ENCODE assay signal across 30 cellular contexts in genomic region chr1:85379203-85380136, GRCh38.
DNase-seq lines count a peak whose midpoint lies in the region; ATAC-seq and TF ChIP-seq lines count a peak whose summit lies in the region.
"Had no signal": no experiment of that assay in that cellular context is flagged by ENCODE, and none has a peak within 500 bp of the region (broad histone marks: within the 10 kb centered on the region; RNA-seq: fewer than 3 reads in every experiment).

No MANE protein-coding gene starts in this region.

- H3K27me3 ChIP-seq in adipocyte (replicated peaks; ENCODE audit: control insufficient read depth, insufficient read depth, low read length): no peaks in the 10 kb centered on the region
- no peaks in the 10 kb centered on the region for H3K27me3 ChIP-seq in heart left ventricle
- H3K27me3 ChIP-seq: colonic mucosa, Peyer's patch, SJSA1 had no signal

- CTCF ChIA-PET in Calu3 (lab: Charles Lee): interaction anchor here (1.0 kb wide), 1 partner anchor 123 kb away, joined by 4 read pairs; no protein-coding TSS in a partner anchor

- TF ChIP-seq CTCF in Calu3 (IDR thresholded peaks at IDR 0.05; ENCODE audit: unreplicated experiment): no peak
- no peak for TF ChIP-seq CTCF in heart left ventricle (IDR thresholded peaks at IDR 0.05)
- TF ChIP-seq CTCF in mesothelial cell of epicardium (IDR thresholded peaks at IDR 0.05; ENCODE audit: unreplicated experiment): no peak

- H3K36me3 ChIP-seq in adipocyte (ENCODE audit: control insufficient read depth, insufficient read depth, low read length, severe bottlenecking) (peaks cover 6% of the 10 kb centered on the region), heart left ventricle (no peaks in the 10 kb centered on the region)
- H3K36me3 ChIP-seq: colonic mucosa, Peyer's patch had no signal

- no peak overlapping the region for H3K4me3 ChIP-seq in adipocyte (ENCODE audit: low read length)
- H3K4me3 ChIP-seq in heart left ventricle: no peak overlapping the region
- H3K4me3 ChIP-seq: A549, colonic mucosa, Peyer's patch, SJSA1 had no signal

- 83 to 87% (median 85%) methylated on average over 4 of the region's 4 CpGs for WGBS in heart left ventricle, 4 donors

- H3K9me3 ChIP-seq in adipocyte (ENCODE audit: control insufficient read depth, low read length) (peaks cover 11% of the 10 kb centered on the region), heart left ventricle (peaks cover 0 to 21% (median 8%) of the 10 kb centered on the region in 12 donors)
- H3K9me3 ChIP-seq: colonic mucosa had no signal

- H3K27ac ChIP-seq in heart left ventricle: peak overlapping the region in 1 of 12 donors; percentile 22
- H3K27ac ChIP-seq: A549, colonic mucosa, Peyer's patch, SJSA1 had no signal

- TF ChIP-seq POLR2A in heart left ventricle (IDR thresholded peaks at IDR 0.05): no peak

- H3K4me3 Mint-ChIP-seq in Calu3 (ENCODE audit: low read depth, unreplicated experiment): no peak overlapping the region
- no peak overlapping the region for H3K4me3 Mint-ChIP-seq in mesothelial cell of epicardium
- H3K4me3 Mint-ChIP-seq: B cell; CD8-positive, alpha-beta memory T cell; effector memory CD8-positive, alpha-beta T cell; immature natural killer cell; natural killer cell treated with Interleukin-12 subunit alpha and Interleukin-12 subunit beta and Interleukin-15 and Interleukin-18, amount 100 ng/mL, for 72 hours; WTC11 had no signal

- no peak for DNase-seq in Calu3
- DNase-seq in adipocyte (ENCODE audit: low read depth): peak; percentile 38
- no peak for DNase-seq in heart left ventricle
- no peak for DNase-seq in mesothelial cell of epicardium (ENCODE audit: low spot score in 2 of 2, unreplicated experiment in 2 of 2)
- DNase-seq in stimulated activated CD4-positive, alpha-beta T cell treated with anti-CD3 and anti-CD28 coated beads, Interleukin-1b, Interleukin-23, amount 100 ng/mL, for 48 hours: no peak
- DNase-seq in KG1 (lab: John Stamatoyannopoulos, UW): no peak
- DNase-seq: activated CD4-positive, alpha-beta T cell treated with anti-CD3 and anti-CD28 coated beads, Interleukin-2, amount 50 U/mL, for 1 hour; activated naive CD4-positive, alpha-beta T cell; activated T-cell treated with anti-CD3 and anti-CD28 coated beads, Interleukin-2, amount 50 U/mL, for 48 hours; CD8-positive, alpha-beta memory T cell; colonic mucosa; DMS53; effector memory CD8-positive, alpha-beta T cell; erythroblast; foreskin melanocyte; HCEC 1CT; hypothalamus; immature natural killer cell; NCI-H524; Peyer's patch; retina; stimulated activated CD4-positive, alpha-beta T cell treated with anti-CD3 and anti-CD28 coated beads, Interleukin-4, amount 100 ng/mL, for 1 hour; trophoblast cell had no signal

- intact Hi-C loops in Calu3 (cut with micrococcal nuclease; ENCODE audit: unreplicated experiment) (no loop called here), heart left ventricle (cut with DNase I) (no loop called here)

- H3K27me3 Mint-ChIP-seq in Calu3 (ENCODE audit: unreplicated experiment) (no peaks in the 10 kb centered on the region), mesothelial cell of epicardium (ENCODE audit: low read depth) (no peaks in the 10 kb centered on the region)
- H3K27me3 Mint-ChIP-seq: B cell had no signal

- no peak overlapping the region for H3K9ac ChIP-seq in adipocyte (ENCODE audit: low read length)

- BruUV-seq in Calu3 (replicated peaks; lab: Mats Ljungman, UMichigan): no TSS peak

- H3K36me3 Mint-ChIP-seq in Calu3 (ENCODE audit: insufficient read depth, unreplicated experiment) (no peaks in the 10 kb centered on the region), mesothelial cell of epicardium (peaks cover 22% of the 10 kb centered on the region)
- H3K36me3 Mint-ChIP-seq: immature natural killer cell; natural killer cell treated with Interleukin-12 subunit alpha and Interleukin-12 subunit beta and Interleukin-15 and Interleukin-18, amount 100 ng/mL, for 72 hours had no signal

- ATAC-seq in heart left ventricle: peak; percentile 20 to 67 (median 51)
- no peak for ATAC-seq in HG02610 (IDR thresholded peaks at IDR 0.05; ENCODE audit: unreplicated experiment)
- ATAC-seq in HG03469 (IDR thresholded peaks at IDR 0.05; ENCODE audit: unreplicated experiment): no peak
- ATAC-seq: A549; effector memory CD8-positive, alpha-beta T cell; natural killer cell treated with Interleukin-12 subunit alpha and Interleukin-12 subunit beta and Interleukin-15 and Interleukin-18, amount 100 ng/mL, for 72 hours; WTC11 had no signal

- H3K4me1 ChIP-seq in adipocyte (ENCODE audit: control insufficient read depth, insufficient read depth, low read length): peaks cover 2% of the 10 kb centered on the region
- H3K4me1 ChIP-seq in heart left ventricle: peaks cover 0 to 26% (median 0%) of the 10 kb centered on the region in 12 donors
- H3K4me1 ChIP-seq: colonic mucosa, Peyer's patch had no signal

- H3K27ac Mint-ChIP-seq in Calu3 (ENCODE audit: unreplicated experiment) (peak overlapping the region; percentile 57), mesothelial cell of epicardium (peak overlapping the region; percentile 1)
- H3K27ac Mint-ChIP-seq: B cell; CD8-positive, alpha-beta memory T cell; effector memory CD8-positive, alpha-beta T cell; immature natural killer cell; natural killer cell treated with Interleukin-12 subunit alpha and Interleukin-12 subunit beta and Interleukin-15 and Interleukin-18, amount 100 ng/mL, for 72 hours; WTC11 had no signal

- H3K9me3 Mint-ChIP-seq in Calu3 (ENCODE audit: low read depth, unreplicated experiment) (peaks cover 10% of the 10 kb centered on the region), mesothelial cell of epicardium (peaks cover 29% of the 10 kb centered on the region)
- H3K9me3 Mint-ChIP-seq: effector memory CD8-positive, alpha-beta T cell had no signal

- H3K4me1 Mint-ChIP-seq in Calu3 (ENCODE audit: low read depth, unreplicated experiment): peaks cover 38% of the 10 kb centered on the region
- peaks cover 14% of the 10 kb centered on the region for H3K4me1 Mint-ChIP-seq in mesothelial cell of epicardium
- H3K4me1 Mint-ChIP-seq: B cell; CD8-positive, alpha-beta memory T cell; immature natural killer cell had no signal

Comparison
In these comparisons a context has a peak if more than half of its experiments do, and no peak if none do; other contexts are left out.
1. ATAC-seq: peak in heart left ventricle (4 of 4); none in HG02610 (single experiment) and HG03469 (single experiment).